ENCODE assay signal across 1 cellular context in genomic region chr6:7241709-7242645, GRCh38.
TF ChIP-seq lines count a peak whose summit lies in the region.

No MANE protein-coding gene starts in this region.

TF ChIP-seq in GM12878, 131 proteins besides CTCF, POLR2A, EP300 and RAD21 (continued from another document):
- TF ChIP-seq BHLHE40 (IDR thresholded peaks at IDR 0.05; ENCODE audit: borderline replicate concordance in 1 of 2, low read depth in 2 of 2, low read length in 1 of 2) (peak; percentile 34 to 67; a peak in 3 of 4 replicates), MEF2A (IDR thresholded peaks at IDR 0.05; ENCODE audit: insufficient read depth, low read depth, low read length) (no peak), ZBTB11 (CRISPR knock-in tag; IDR thresholded peaks at IDR 0.05) (no peak), MTA2 (IDR thresholded peaks at IDR 0.05; ENCODE audit: low read depth) (peak; percentile 8; the same call in 1 of the 2 replicates), MLLT1 (IDR thresholded peaks at IDR 0.05) (no peak), DPF2 (IDR thresholded peaks at IDR 0.05) (0 out of 2 replicates have a peak, but pooled peaks have one; percentile 14)
